In the genomic region with DNA sequence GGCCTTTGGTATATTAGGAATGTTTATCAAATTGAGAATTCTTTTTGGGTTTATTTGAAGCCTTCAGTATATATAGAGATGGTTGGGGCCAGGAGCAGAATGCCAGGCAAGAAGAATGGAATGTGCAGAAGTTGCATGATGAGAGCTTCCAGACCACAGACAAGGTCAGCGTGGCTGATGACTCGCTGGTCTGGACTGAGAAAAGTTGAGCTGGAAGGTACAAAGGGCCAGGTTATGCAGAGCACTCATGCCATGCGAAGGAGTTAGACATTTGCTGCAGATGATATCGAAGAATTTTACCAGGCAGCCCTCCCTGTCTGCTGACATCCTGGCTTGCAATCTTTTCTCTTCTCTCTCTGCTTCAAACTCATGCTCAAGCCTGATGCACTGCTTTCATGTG, we compare ENCODE assay signal across 12 cellular contexts.
A peak's percentile ranks its signal among the peaks of the same experiment; 100 is the strongest.
DNase-seq lines count a peak whose midpoint lies in the region; ATAC-seq, FAIRE-seq and TF ChIP-seq lines count a peak whose summit lies in the region.
"Had no signal": no experiment of that assay in that cellular context is flagged by ENCODE, and none has a peak within 500 bp of the region (broad histone marks: within the 10 kb centered on the region; RNA-seq: fewer than 3 reads in every experiment).

No MANE protein-coding gene starts in this region.

- H3K27me3 Mint-ChIP-seq in HFFc6 (ENCODE audit: insufficient read depth): peaks cover 2% of the 10 kb centered on the region; the same call in 1 of the 2 replicates

- H3K4me1 ChIP-seq in keratinocyte (ENCODE audit: control insufficient read depth, extremely low read depth, insufficient read depth, low read length): peaks cover 50% of the 10 kb centered on the region

- peak overlapping the region; percentile 71 for H3K27ac Mint-ChIP-seq in HFFc6

- H3K79me2 ChIP-seq in keratinocyte (ENCODE audit: control insufficient read depth, insufficient read depth, low read length): no peaks in the 10 kb centered on the region

- TF ChIP-seq CTCF in AG04449 (IDR thresholded peaks at IDR 0.05; ENCODE audit: insufficient read depth, low read length, missing control alignments): no peak
- no peak for TF ChIP-seq CTCF in HFFc6 (IDR thresholded peaks at IDR 0.05)
- TF ChIP-seq CTCF in astrocyte of the cerebellum (IDR thresholded peaks at IDR 0.05; ENCODE audit: low read depth, low read length, missing control alignments): no peak
- TF ChIP-seq CTCF in keratinocyte (optimal IDR thresholded peaks at IDR 0.05 in 1 of 3, IDR thresholded peaks at IDR 0.05 in 1 of 3, conservative IDR thresholded peaks at IDR 0.05 in 1 of 3; ENCODE audit: extremely low read depth in 1 of 3, insufficient read depth in 2 of 3, low read length in 3 of 3): no peak

- H3K9ac ChIP-seq in keratinocyte (ENCODE audit: control insufficient read depth, extremely low read depth, insufficient read depth, low read length): no peak overlapping the region

- no peaks in the 10 kb centered on the region for H3K36me3 ChIP-seq in keratinocyte (ENCODE audit: control insufficient read depth in 2 of 2, extremely low read depth in 1 of 2, insufficient read depth in 2 of 2, low read length in 2 of 2)

- in situ Hi-C loops in astrocyte of the cerebellum (cut with HindIII; ENCODE audit: low sequenced_read_pairs): no loop called here

- ATAC-seq in GM18502 (IDR thresholded peaks at IDR 0.05; ENCODE audit: poor library complexity, unreplicated experiment): no peak

- no peaks in the 10 kb centered on the region for H3K9me3 ChIP-seq in keratinocyte (ENCODE audit: control insufficient read depth, low read depth, low read length)

- H3K4me3 Mint-ChIP-seq in HFFc6: peak overlapping the region; percentile 44
- H3K4me3 Mint-ChIP-seq: CD4-positive, CD25-positive, alpha-beta regulatory T cell had no signal

- peaks cover 71% of the 10 kb centered on the region for H3K4me1 Mint-ChIP-seq in HFFc6 (ENCODE audit: low read depth)

- H3K27ac ChIP-seq in keratinocyte (ENCODE audit: control insufficient read depth, insufficient read depth, low read length): peak overlapping the region; percentile 15
- H3K27ac ChIP-seq: skin epidermis had no signal

- H3K9me3 Mint-ChIP-seq in HFFc6: no peaks in the 10 kb centered on the region

- POLR2A ChIA-PET in AG04449 (lab: Yijun Ruan, JAX): interaction anchor here (0.6 kb wide), 1 partner anchor 79 kb away, joined by 3 read pairs; no protein-coding TSS in a partner anchor

- no peaks in the 10 kb centered on the region for H4K20me1 ChIP-seq in keratinocyte (ENCODE audit: control insufficient read depth, extremely low read depth, insufficient read depth, low read length)

- H3K4me2 ChIP-seq in keratinocyte (ENCODE audit: control insufficient read depth, extremely low read depth, insufficient read depth, low read depth, low read length): peak overlapping the region; percentile 50

- no peaks in the 10 kb centered on the region for H3K27me3 ChIP-seq in keratinocyte (ENCODE audit: control insufficient read depth, extremely low read depth, insufficient read depth, low read length)

- CTCF ChIA-PET in AG04449 (lab: Yijun Ruan, JAX): interaction anchor here (0.9 kb wide), 1 partner anchor 372 kb away, joined by 4 read pairs; no protein-coding TSS in a partner anchor

- no peak for TF ChIP-seq POLR2A in erythroblast (IDR thresholded peaks at IDR 0.05; ENCODE audit: low read length)

- dilution Hi-C loops in keratinocyte (cut with MboI; ENCODE audit: extremely low pct_ligation_motif_present, low sequenced_read_pairs): no loop called here

- FAIRE-seq in keratinocyte (lab: Jason Lieb, UNC): peak; percentile 92

- no peak overlapping the region for H2AFZ ChIP-seq in keratinocyte (ENCODE audit: control insufficient read depth, low read length)

- H3K9me1 ChIP-seq in keratinocyte (ENCODE audit: control insufficient read depth, extremely low read depth, insufficient read depth, low read length): no peaks in the 10 kb centered on the region

- peak; percentile 82 for DNase-seq in AG04449 (ENCODE audit: low read depth, low spot score)
- DNase-seq in HFFc6: peak; percentile 89
- peak; percentile 72 for DNase-seq in astrocyte of the cerebellum (ENCODE audit: low read depth)
- no peak for DNase-seq in keratinocyte (ENCODE audit: low read depth, low spot score)
- no peak for DNase-seq in T-helper 2 cell
- no peak for DNase-seq in erythroblast (lab: John Stamatoyannopoulos, UW)
- no peak for DNase-seq in stimulated activated CD4-positive, alpha-beta T cell treated with anti-CD3 and anti-CD28 coated beads, Interleukin-1b, Interleukin-23, amount 100 ng/mL, for 48 hours
- DNase-seq: activated naive CD4-positive, alpha-beta T cell treated with anti-CD3 and anti-CD28 coated beads, Interleukin-2, amount 50 U/mL, for 16 hours; CD4-positive, CD25-positive, alpha-beta regulatory T cell; NCI-H1694 treated with DMSO at 0.1 percent for 48 hours had no signal

- no peaks in the 10 kb centered on the region for H3K36me3 Mint-ChIP-seq in HFFc6 (ENCODE audit: low read depth)
- H3K36me3 Mint-ChIP-seq: CD4-positive, CD25-positive, alpha-beta regulatory T cell had no signal

- no peak overlapping the region for H3K4me3 ChIP-seq in AG04449 (ENCODE audit: low read depth, low read length)
- H3K4me3 ChIP-seq in astrocyte of the cerebellum (ENCODE audit: low read depth, low read length): no peak overlapping the region
- H3K4me3 ChIP-seq in keratinocyte (ENCODE audit: control insufficient read depth in 2 of 3, extremely low read depth in 1 of 3, insufficient read depth in 2 of 3, low read depth in 1 of 3, low read length in 3 of 3): no peak overlapping the region
- H3K4me3 ChIP-seq: skin epidermis had no signal

Comparison
In these comparisons a context has a peak if more than half of its experiments do, and no peak if none do; other contexts are left out.
1. DNase-seq: peak in AG04449 (single experiment), HFFc6 (single experiment) and astrocyte of the cerebellum (single experiment); none in keratinocyte (single experiment), T-helper 2 cell (0 of 5), erythroblast (0 of 2) and stimulated activated CD4-positive, alpha-beta T cell treated with anti-CD3 and anti-CD28 coated beads, Interleukin-1b, Interleukin-23, amount 100 ng/mL, for 48 hours (single experiment).